In the genomic region with DNA sequence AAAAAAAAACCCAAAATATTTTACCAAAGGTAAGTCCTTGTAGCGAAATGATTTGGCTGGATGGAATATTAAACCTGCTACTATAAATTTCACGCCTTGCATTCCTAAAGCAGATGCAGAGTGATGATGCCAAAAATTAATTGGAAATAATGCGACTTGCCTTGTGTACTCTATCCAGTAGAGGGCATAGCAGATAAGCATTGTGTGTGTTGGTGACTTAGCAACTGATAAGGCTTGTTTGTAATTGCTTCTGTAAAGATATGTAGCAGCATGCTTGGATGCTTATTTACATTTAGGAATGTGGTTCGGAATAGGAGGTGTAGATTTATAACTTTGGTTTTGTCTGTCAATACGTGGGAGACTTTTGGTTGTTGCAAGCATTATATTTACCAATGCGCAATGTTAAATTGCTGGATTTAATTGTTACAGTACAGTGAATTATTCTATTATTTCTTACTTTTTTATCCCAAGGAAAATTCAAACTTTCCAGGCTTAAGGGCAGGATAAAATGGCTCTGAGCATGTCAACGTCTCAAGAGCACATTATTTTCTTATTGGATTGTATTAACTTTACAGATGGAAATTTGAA, we compare ENCODE assay signal across 8 cellular contexts.
DNase-seq lines count a peak whose midpoint lies in the region; ATAC-seq, FAIRE-seq and TF ChIP-seq lines count a peak whose summit lies in the region.

No MANE protein-coding gene starts in this region.

- FAIRE-seq in astrocyte (lab: Jason Lieb, UNC), result no peak

- H3K27ac ChIP-seq in GM23248 (no peak overlapping the region), astrocyte (ENCODE audit: low read depth, low read length) (no peak overlapping the region)

- H3K4me3 ChIP-seq in BJ (ENCODE audit: low read depth, low read length), result no peak overlapping the region
- H3K4me3 ChIP-seq in GM23248, result no peak overlapping the region
- no peak overlapping the region for H3K4me3 ChIP-seq in astrocyte (ENCODE audit: insufficient read depth, low read depth, low read length)

- H3K9me2 ChIP-seq in GM23248 (ENCODE audit: insufficient read depth), result no peaks in the 10 kb centered on the region

- H4K20me1 ChIP-seq in GM23248 (ENCODE audit: insufficient read depth), result no peaks in the 10 kb centered on the region
- no peaks in the 10 kb centered on the region for H4K20me1 ChIP-seq in astrocyte (ENCODE audit: insufficient read depth, low read length)

- H3K9ac ChIP-seq in GM23248, result no peak overlapping the region
- H3K9ac ChIP-seq in astrocyte (ENCODE audit: low read length), result no peak overlapping the region

- H3K4me1 ChIP-seq in GM23248 (ENCODE audit: insufficient read depth) (no peaks in the 10 kb centered on the region), astrocyte (ENCODE audit: insufficient read depth, low read length) (no peaks in the 10 kb centered on the region)

- H3K4me1 Mint-ChIP-seq in astrocyte (ENCODE audit: low read depth, unreplicated experiment), result peaks cover 11% of the 10 kb centered on the region

- H3K9me3 Mint-ChIP-seq in astrocyte (ENCODE audit: unreplicated experiment), result peaks cover 3% of the 10 kb centered on the region

- ATAC-seq in GM18520 (IDR thresholded peaks at IDR 0.05; ENCODE audit: unreplicated experiment), result no peak
- ATAC-seq in GM18519 (IDR thresholded peaks at IDR 0.05; ENCODE audit: low FRiP score, unreplicated experiment), result no peak

- H3K9me3 ChIP-seq in GM23248 (ENCODE audit: low read depth), result no peaks in the 10 kb centered on the region
- no peaks in the 10 kb centered on the region for H3K9me3 ChIP-seq in astrocyte (ENCODE audit: insufficient read depth, low read depth, low read length)

- H3K4me2 ChIP-seq in GM23248 (ENCODE audit: unreplicated experiment) (no peak overlapping the region), astrocyte (ENCODE audit: low read length) (no peak overlapping the region)

- POLR2A ChIA-PET in BJ (lab: Charles Lee), result no interaction called here

- no peak for DNase-seq in BJ (ENCODE audit: low read depth)
- DNase-seq in GM23248, result peak; percentile 55
- DNase-seq in NCI-H2171 (lab: John Stamatoyannopoulos, UW), result peak; percentile 40
- peak; percentile 36 for DNase-seq in astrocyte (ENCODE audit: low read depth)
- peak; percentile 41 for DNase-seq in kidney tubule cell (ENCODE audit: low spot score)
- no peak for DNase-seq in stimulated activated CD4-positive, alpha-beta T cell treated with anti-CD3 and anti-CD28 coated beads, Interleukin-15, amount 100 ng/mL, for 24 hours

- H3K36me3 Mint-ChIP-seq in astrocyte (ENCODE audit: low read depth, unreplicated experiment), result no peaks in the 10 kb centered on the region

- H3F3A ChIP-seq in GM23248 (ENCODE audit: insufficient read depth), result no peaks in the 10 kb centered on the region

- peak; percentile 70 for TF ChIP-seq CTCF in BJ (IDR thresholded peaks at IDR 0.05; ENCODE audit: insufficient read depth, low read depth, low read length)
- peak; percentile 83 for TF ChIP-seq CTCF in astrocyte (IDR thresholded peaks at IDR 0.05; ENCODE audit: insufficient read depth, low read depth, low read length)

- H3K27me3 Mint-ChIP-seq in astrocyte (ENCODE audit: low read depth, unreplicated experiment), result peaks cover 2% of the 10 kb centered on the region

- CTCF ChIA-PET in BJ (lab: Yijun Ruan, JAX), result interaction anchor here (0.7 to 1.4 kb wide), 4 partner anchors 14 to 657 kb away, joined by 3 to 4 read pairs (median 4); no protein-coding TSS in a partner anchor

- H3K36me3 ChIP-seq in BJ (ENCODE audit: control insufficient read depth, insufficient read depth, low read length) (no peaks in the 10 kb centered on the region), GM23248 (ENCODE audit: low read depth) (no peaks in the 10 kb centered on the region), astrocyte (ENCODE audit: insufficient read depth, low read length) (no peaks in the 10 kb centered on the region)

- H3K79me2 ChIP-seq in GM23248 (ENCODE audit: insufficient read depth) (no peaks in the 10 kb centered on the region), astrocyte (ENCODE audit: insufficient read depth, low read length) (no peaks in the 10 kb centered on the region)

- 30 to 31% methylated on average over 7 of the region's 7 CpGs for WGBS in GM23248 (ENCODE audit: low coverage in 1 of 2, low lambda C conversion rate in 2 of 2, missing lambda C conversion rate in 2 of 2), 2 experiments

- H3K4me3 Mint-ChIP-seq in astrocyte (ENCODE audit: unreplicated experiment), result no peak overlapping the region

- H2AFZ ChIP-seq in GM23248, result no peak overlapping the region
- H2AFZ ChIP-seq in astrocyte (ENCODE audit: low read depth, low read length), result no peak overlapping the region

- H3K27me3 ChIP-seq in BJ (ENCODE audit: control insufficient read depth, insufficient read depth, low read length), result no peaks in the 10 kb centered on the region
- no peaks in the 10 kb centered on the region for H3K27me3 ChIP-seq in GM23248 (replicated peaks; ENCODE audit: insufficient read depth)
- no peaks in the 10 kb centered on the region for H3K27me3 ChIP-seq in astrocyte (ENCODE audit: insufficient read depth, low read length)

- in situ Hi-C loops in GM23248 (cut with MboI), result loop anchor here (25.0 kb wide), 1 partner anchor 652 kb away; no protein-coding TSS in a partner anchor

- no peak overlapping the region for H3K27ac Mint-ChIP-seq in astrocyte (ENCODE audit: unreplicated experiment)

Comparison
In these comparisons a context has a peak if more than half of its experiments do, and no peak if none do; other contexts are left out.
1. DNase-seq: peak in GM23248 (single experiment), NCI-H2171 (single experiment), astrocyte (single experiment) and kidney tubule cell (single experiment); none in BJ (single experiment) and stimulated activated CD4-positive, alpha-beta T cell treated with anti-CD3 and anti-CD28 coated beads, Interleukin-15, amount 100 ng/mL, for 24 hours (single experiment).